25 cellular contexts compared by ENCODE assay signal in the genomic region with DNA sequence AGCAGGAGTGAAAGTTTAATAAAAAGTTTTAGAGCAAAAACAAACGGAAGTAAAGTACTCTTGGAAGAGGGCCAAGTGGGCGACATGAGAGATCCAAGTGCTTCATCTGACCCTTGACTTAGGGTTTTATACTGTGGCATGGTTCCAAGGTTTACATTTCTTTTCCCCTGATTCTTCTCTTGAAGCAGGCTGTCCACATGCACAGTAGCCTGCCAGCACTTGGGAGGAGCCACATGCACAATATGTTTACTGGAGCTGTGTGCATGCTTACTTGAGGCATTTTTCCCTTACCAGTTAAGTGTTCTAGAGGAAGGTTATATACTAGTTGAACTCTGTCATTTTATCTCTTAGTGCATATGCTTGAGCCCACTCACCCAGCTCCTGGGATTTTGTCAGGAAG.
"Had no signal": no experiment of that assay in that cellular context is flagged by ENCODE, and none has a peak within 500 bp of the region (broad histone marks: within the 10 kb centered on the region; RNA-seq: fewer than 3 reads in every experiment).

No MANE protein-coding gene starts in this region.

- H3K27ac Mint-ChIP-seq: activated B cell treated with CpG ODN at 0.5 μM for 24 hours; activated CD4-positive, alpha-beta memory T cell treated with anti-CD3 and anti-CD28 coated beads for 36 hours; activated naive CD4-positive, alpha-beta T cell treated with anti-CD3 and anti-CD28 coated beads, Interleukin-2, amount 10 ng/mL, durations not matched to agents 7 days and 5 days; activated T-cell treated with anti-CD3 and anti-CD28 coated beads, Interleukin-2, amount 50 U/mL, for 72 hours; memory B cell; stimulated activated memory B cell treated with anti-CD40 and anti-IgM and Interleukin-4, amounts not matched to agents 10 μg/mL and 1 μg/mL and 100 μg/mL, for 72 hours had no signal

- H3K36me3 Mint-ChIP-seq: activated CD4-positive, alpha-beta memory T cell treated with anti-CD3 and anti-CD28 coated beads for 36 hours; activated naive CD4-positive, alpha-beta T cell treated with anti-CD3 and anti-CD28 coated beads, Interleukin-2, amount 10 ng/mL, durations not matched to agents 7 days and 5 days; memory B cell; stimulated activated memory B cell treated with anti-CD40 and anti-IgM and Interleukin-4, amounts not matched to agents 10 μg/mL and 1 μg/mL and 100 μg/mL, for 72 hours had no signal

- H3K9me3 ChIP-seq: gastrocnemius medialis, sigmoid colon, uterus had no signal

- H3K4me3 ChIP-seq: gastrocnemius medialis, mucosa of descending colon, sigmoid colon, smooth muscle cell, stomach, transverse colon, uterus had no signal

- H3K4me3 Mint-ChIP-seq: activated B cell treated with CpG ODN at 0.5 μM for 24 hours; activated CD4-positive, alpha-beta memory T cell treated with anti-CD3 and anti-CD28 coated beads for 36 hours; activated naive CD4-positive, alpha-beta T cell treated with anti-CD3 and anti-CD28 coated beads, Interleukin-2, amount 10 ng/mL, durations not matched to agents 7 days and 5 days; activated T-cell treated with anti-CD3 and anti-CD28 coated beads, Interleukin-2, amount 50 U/mL, for 72 hours; memory B cell; stimulated activated memory B cell treated with anti-CD40 and anti-IgM and Interleukin-4, amounts not matched to agents 10 μg/mL and 1 μg/mL and 100 μg/mL, for 72 hours had no signal

- H3K27me3 Mint-ChIP-seq: activated B cell treated with CpG ODN at 0.5 μM for 24 hours; activated naive CD4-positive, alpha-beta T cell treated with anti-CD3 and anti-CD28 coated beads, Interleukin-2, amount 10 ng/mL, durations not matched to agents 7 days and 5 days had no signal

- DNase-seq: activated B cell treated with CpG ODN at 0.5 μM for 24 hours; activated CD4-positive, alpha-beta memory T cell treated with anti-CD3 and anti-CD28 coated beads for 36 hours; activated CD4-positive, alpha-beta T cell treated with anti-CD3 and anti-CD28 coated beads for 48 hours; activated effector memory CD4-positive, alpha-beta T cell treated with Interleukin-2 at 50 U/mL for 16 hours; activated naive CD4-positive, alpha-beta T cell treated with anti-CD3 and anti-CD28 coated beads, Interleukin-2, amount 10 ng/mL, durations not matched to agents 7 days and 5 days; activated T-cell treated with anti-CD3 and anti-CD28 coated beads, Interleukin-2, amount 50 U/mL, for 72 hours; cerebellar nuclear complex; cortex of kidney; effector CD4-positive, alpha-beta T cell; erythroblast; gastrocnemius medialis; head of caudate nucleus; hypothalamus; mucosa of descending colon; nucleus accumbens; posterior cingulate gyrus; sigmoid colon; stimulated activated CD4-positive, alpha-beta T cell treated with anti-CD3 and anti-CD28 coated beads, Interleukin-15, amount 100 ng/mL, for 24 hours; stomach; T-helper 9 cell; transverse colon; uterus had no signal

- H3K4me1 Mint-ChIP-seq: activated B cell treated with CpG ODN at 0.5 μM for 24 hours; activated naive CD4-positive, alpha-beta T cell treated with anti-CD3 and anti-CD28 coated beads, Interleukin-2, amount 10 ng/mL, durations not matched to agents 7 days and 5 days; memory B cell; stimulated activated memory B cell treated with anti-CD40 and anti-IgM and Interleukin-4, amounts not matched to agents 10 μg/mL and 1 μg/mL and 100 μg/mL, for 72 hours had no signal

- ATAC-seq: activated T-cell treated with anti-CD3 and anti-CD28 coated beads, Interleukin-2, amount 50 U/mL, for 72 hours; gastrocnemius medialis; mucosa of descending colon; stimulated activated memory B cell treated with anti-CD40 and anti-IgM and Interleukin-4, amounts not matched to agents 10 μg/mL and 1 μg/mL and 100 μg/mL, for 72 hours had no signal

- H3K36me3 ChIP-seq: gastrocnemius medialis, sigmoid colon, stomach, transverse colon, uterus had no signal

- H3K27me3 ChIP-seq: gastrocnemius medialis, sigmoid colon, stomach, transverse colon, uterus had no signal
